ENCODE assay signal across 14 cellular contexts in genomic region chr16:19948186-19949104, GRCh38.
"Had no signal": no experiment of that assay in that cellular context is flagged by ENCODE, and none has a peak within 500 bp of the region (broad histone marks: within the 10 kb centered on the region; RNA-seq: fewer than 3 reads in every experiment).

No MANE protein-coding gene starts in this region.

- H3K27me3 ChIP-seq: breast epithelium, suprapubic skin had no signal

- H3K36me3 ChIP-seq: breast epithelium, suprapubic skin had no signal

- H3K9me3 Mint-ChIP-seq: activated CD4-positive, alpha-beta memory T cell treated with anti-CD3 and anti-CD28 coated beads, Interleukin-2, amount 10 ng/mL, durations not matched to agents 7 days and 5 days; neural crest cell; type B pancreatic cell had no signal

- DNase-seq: activated CD4-positive, alpha-beta memory T cell treated with anti-CD3 and anti-CD28 coated beads, Interleukin-2, amount 10 ng/mL, durations not matched to agents 7 days and 5 days; activated gamma-delta T cell; activated T-cell treated with anti-CD3 and anti-CD28 coated beads, Interleukin-2, amount 50 U/mL, for 48 hours; amygdala; hippocampal formation; kidney; stimulated activated CD4-positive, alpha-beta T cell treated with anti-CD3 and anti-CD28 coated beads, Interleukin-12 subunit alpha, Interleukin-12 subunit beta, amount 100 ng/mL, for 4 hours; stimulated activated naive CD4-positive, alpha-beta T cell treated with Interleukin-2 at 50 U/mL for 16 hours had no signal

- H3K4me3 Mint-ChIP-seq: activated CD4-positive, alpha-beta memory T cell treated with anti-CD3 and anti-CD28 coated beads, Interleukin-2, amount 10 ng/mL, durations not matched to agents 7 days and 5 days; activated naive CD8-positive, alpha-beta T cell; neural crest cell; type B pancreatic cell had no signal

- ATAC-seq: esophagus mucosa had no signal

- H3K27ac ChIP-seq: breast epithelium, suprapubic skin had no signal

- H3K36me3 Mint-ChIP-seq: activated naive CD8-positive, alpha-beta T cell; type B pancreatic cell had no signal

- H3K9me3 ChIP-seq: breast epithelium, suprapubic skin had no signal

- H3K4me3 ChIP-seq: breast epithelium, suprapubic skin had no signal

- H3K27ac Mint-ChIP-seq: activated CD4-positive, alpha-beta memory T cell treated with anti-CD3 and anti-CD28 coated beads, Interleukin-2, amount 10 ng/mL, durations not matched to agents 7 days and 5 days; activated naive CD8-positive, alpha-beta T cell; type B pancreatic cell had no signal

- H3K4me1 Mint-ChIP-seq: activated CD4-positive, alpha-beta memory T cell treated with anti-CD3 and anti-CD28 coated beads, Interleukin-2, amount 10 ng/mL, durations not matched to agents 7 days and 5 days; neural crest cell had no signal

- H3K27me3 Mint-ChIP-seq: activated CD4-positive, alpha-beta memory T cell treated with anti-CD3 and anti-CD28 coated beads, Interleukin-2, amount 10 ng/mL, durations not matched to agents 7 days and 5 days; type B pancreatic cell had no signal

- H3K4me1 ChIP-seq: breast epithelium, suprapubic skin had no signal
